Comparison of ENCODE assay signal across 20 cellular contexts in the genomic region with DNA sequence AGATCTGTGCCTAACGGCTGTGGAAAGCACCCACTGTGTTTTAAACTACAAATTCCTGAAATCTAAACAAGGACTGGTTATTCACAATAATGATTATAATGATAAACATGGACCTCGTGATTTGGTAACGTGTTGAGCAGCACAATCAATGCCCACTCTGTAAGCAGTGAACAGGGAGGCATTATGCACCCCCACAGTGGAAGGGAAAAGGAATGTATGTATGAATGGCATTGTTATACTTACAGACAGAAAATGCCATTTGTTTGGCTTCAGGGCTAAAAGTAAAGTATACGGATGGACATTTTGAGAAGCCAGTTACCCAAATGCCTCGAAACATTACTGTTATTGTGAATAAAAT.
DNase-seq lines count a peak whose midpoint lies in the region; ATAC-seq and TF ChIP-seq lines count a peak whose summit lies in the region.
"Had no signal": no experiment of that assay in that cellular context is flagged by ENCODE, and none has a peak within 500 bp of the region (broad histone marks: within the 10 kb centered on the region; RNA-seq: fewer than 3 reads in every experiment).

No MANE protein-coding gene starts in this region.

- CTCF ChIA-PET in GM10248 (lab: Yijun Ruan, JAX) = no interaction called here

- H3K36me3 ChIP-seq in left ventricle myocardium inferior (peaks cover 8% of the 10 kb centered on the region), heart left ventricle (peaks cover 0 to 5% (median 0%) of the 10 kb centered on the region in 9 donors), gastroesophageal sphincter (no peaks in the 10 kb centered on the region)
- H3K36me3 ChIP-seq: BE2C had no signal

- TF ChIP-seq EP300 in gastroesophageal sphincter (IDR thresholded peaks at IDR 0.05) = no peak

- peak overlapping the region; percentile 30 for H3K27ac ChIP-seq in left ventricle myocardium inferior (replicated peaks)
- H3K27ac ChIP-seq in heart left ventricle = peak overlapping the region in 4 of 12 donors; percentile 9 to 34 (median 20)
- peak overlapping the region; percentile 18 to 58 (median 32) for H3K27ac ChIP-seq in gastroesophageal sphincter
- peak overlapping the region; percentile 94 for H3K27ac ChIP-seq in temporal lobe (ENCODE audit: low read depth, low read length)
- H3K27ac ChIP-seq: 22Rv1, RWPE1 had no signal

- TF ChIP-seq CTCF in left ventricle myocardium inferior (IDR thresholded peaks at IDR 0.05; ENCODE audit: borderline replicate concordance) (no peak), heart left ventricle (IDR thresholded peaks at IDR 0.05) (no peak), gastroesophageal sphincter (IDR thresholded peaks at IDR 0.05) (no peak), GM10248 (IDR thresholded peaks at IDR 0.05; ENCODE audit: control extremely low read depth, extremely low read depth, low read depth, missing control alignments) (no peak)

- TF ChIP-seq POLR2A in heart left ventricle (IDR thresholded peaks at IDR 0.05) = no peak
- TF ChIP-seq POLR2A in gastroesophageal sphincter (IDR thresholded peaks at IDR 0.05) = no peak

- H3K4me3 ChIP-seq in left ventricle myocardium inferior (no peak overlapping the region), heart left ventricle (no peak overlapping the region), gastroesophageal sphincter (no peak overlapping the region)
- H3K4me3 ChIP-seq: GM12878, GM23338 had no signal

- H3K27me3 ChIP-seq in left ventricle myocardium inferior (ENCODE audit: low read depth) = no peaks in the 10 kb centered on the region
- H3K27me3 ChIP-seq in heart left ventricle = no peaks in the 10 kb centered on the region
- no peaks in the 10 kb centered on the region for H3K27me3 ChIP-seq in gastroesophageal sphincter
- H3K27me3 ChIP-seq: BE2C had no signal

- intact Hi-C loops in left ventricle myocardium inferior (cut with micrococcal nuclease) (no loop called here), heart left ventricle (cut with DNase I) (loop anchor here in 4 of 10 donors (10.0 kb wide), 5 partner anchors 95 to 265 kb away; a partner anchor contains a TSS)

- H3K9me3 ChIP-seq in left ventricle myocardium inferior (replicated peaks) (no peaks in the 10 kb centered on the region), heart left ventricle (peaks cover 0 to 1% (median 0%) of the 10 kb centered on the region in 12 donors), gastroesophageal sphincter (no peaks in the 10 kb centered on the region)
- H3K9me3 ChIP-seq: BE2C had no signal

- peaks cover 58% of the 10 kb centered on the region for H3K4me1 ChIP-seq in left ventricle myocardium inferior
- peaks cover 0 to 46% (median 10%) of the 10 kb centered on the region in 12 donors for H3K4me1 ChIP-seq in heart left ventricle
- H3K4me1 ChIP-seq in gastroesophageal sphincter = peaks cover 7 to 66% (median 19%) of the 10 kb centered on the region in 3 donors
- H3K4me1 ChIP-seq: BE2C had no signal

- 73 to 81% (median 78%) methylated on average over 5 of the region's 5 CpGs for WGBS in heart left ventricle, 4 donors
- WGBS in gastroesophageal sphincter (ENCODE audit: low coverage in 1 of 2), 2 donors = 40 to 61% methylated on average over 4 to 5 of the region's 5 CpGs

- DNase-seq in left ventricle myocardium inferior (no peak), heart left ventricle (no peak), midbrain (lab: John Stamatoyannopoulos, UW) (peak; percentile 85), GM10248 (ENCODE audit: extremely low spot score) (no peak)
- no peak for DNase-seq in activated effector memory CD4-positive, alpha-beta T cell treated with Interleukin-2 at 50 U/mL for 16 hours
- DNase-seq: BE2C; CD8-positive, alpha-beta T cell; DMS79 treated with DMSO at 0.1 percent for 48 hours; KBM-7; MV-4-11; NCI-H1417 treated with DMSO at 0.1 percent for 48 hours; NCI-H1930; NCI-H748 treated with DMSO at 0.1 percent for 48 hours had no signal

- POLR2A ChIA-PET in GM10248 (lab: Yijun Ruan, JAX) = no interaction called here

- no peak for ATAC-seq in heart left ventricle
- ATAC-seq in gastroesophageal sphincter = no peak
- ATAC-seq in HG03196 (IDR thresholded peaks at IDR 0.05; ENCODE audit: unreplicated experiment) = no peak
- ATAC-seq: CD8-positive, alpha-beta T cell; GM12878; GM23338 had no signal
